Comparison of ENCODE assay signal across 7 cellular contexts in the genomic region with DNA sequence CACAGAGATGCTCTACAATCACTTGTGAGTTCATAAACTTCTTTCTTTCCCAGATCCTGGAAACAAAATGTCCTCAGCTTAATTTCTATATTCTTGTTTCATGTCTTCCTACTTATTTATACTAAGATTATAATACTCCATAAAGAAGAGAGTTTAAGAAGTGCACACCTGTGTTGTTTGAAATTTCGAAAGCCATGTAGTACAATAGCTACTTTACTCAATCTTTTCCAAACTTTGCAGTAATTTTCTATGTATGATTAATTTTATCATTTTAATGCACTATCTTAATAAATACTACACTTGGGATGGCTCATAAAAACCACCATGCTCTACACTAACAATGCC. TPM values are rescaled to one million over a fixed set of nuclear protein-coding genes. Genes with fewer than 3 reads are reported as not detected.
A peak's percentile ranks its signal among the peaks of the same experiment; 100 is the strongest.
DNase-seq lines count a peak whose midpoint lies in the region; ATAC-seq and TF ChIP-seq lines count a peak whose summit lies in the region.

No MANE protein-coding gene starts in this region.

- WGBS in esophagus muscularis mucosa, result 93% methylated on average over 1 of the region's 1 CpG

- ATAC-seq in GM19438 (IDR thresholded peaks at IDR 0.05; ENCODE audit: low read depth, unreplicated experiment), result peak; percentile 14
- peak; percentile 18; the same call in 1 of the 2 replicates for ATAC-seq in Panc1
- ATAC-seq in HG02981 (IDR thresholded peaks at IDR 0.05; ENCODE audit: unreplicated experiment), result no peak

- CTCF ChIA-PET in Panc1 (lab: Charles Lee), result interaction anchor here (0.9 kb wide), 1 partner anchor 9 kb away, joined by 3 read pairs; no protein-coding TSS in a partner anchor

- no peak for DNase-seq in Panc1 (ENCODE audit: low read depth, low spot score)
- DNase-seq in esophagus muscularis mucosa (ENCODE audit: extremely low spot score), result no peak
- no peak for DNase-seq in cerebellar cortex (ENCODE audit: low spot score)
- no peak for DNase-seq in nucleus accumbens (lab: John Stamatoyannopoulos, UW)

- H3K4me1 ChIP-seq in Panc1 (ENCODE audit: control insufficient read depth, insufficient read depth, low read length) (peaks cover 3% of the 10 kb centered on the region; the same call in 1 of the 2 replicates), esophagus muscularis mucosa (peaks cover 13 to 22% (median 14%) of the 10 kb centered on the region in 4 donors)

- H3K9me3 ChIP-seq in Panc1 (ENCODE audit: control insufficient read depth, insufficient read depth, low read depth, low read length) (no peaks in the 10 kb centered on the region), esophagus muscularis mucosa (no peaks in the 10 kb centered on the region)

- intact Hi-C loops in Panc1 (cut with micrococcal nuclease; ENCODE audit: unreplicated experiment), result no loop called here
- intact Hi-C loops in esophagus muscularis mucosa (cut with DNase I), result no loop called here

- in situ Hi-C loops in Panc1 (cut with HindIII; ENCODE audit: low pct_unique_long_range_greater_than_20kb, low sequenced_read_pairs), result no loop called here

- no peak for TF ChIP-seq EP300 in esophagus muscularis mucosa (IDR thresholded peaks at IDR 0.05)

- H3K27ac ChIP-seq in Panc1 (ENCODE audit: low read length) (no peak overlapping the region), esophagus muscularis mucosa (replicated peaks in 1 of 4) (peak overlapping the region in 1 of 4 donors; percentile 58), skin epidermis (no peak overlapping the region)

- TF ChIP-seq CTCF in Panc1 (IDR thresholded peaks at IDR 0.05) (peak; percentile 47), esophagus muscularis mucosa (IDR thresholded peaks at IDR 0.05) (no peak)

- H3K27me3 ChIP-seq in Panc1 (ENCODE audit: control insufficient read depth, insufficient read depth, low read length), result no peaks in the 10 kb centered on the region
- no peaks in the 10 kb centered on the region for H3K27me3 ChIP-seq in esophagus muscularis mucosa

- POLR2A ChIA-PET in Panc1 (lab: Charles Lee), result no interaction called here

- H3K36me3 ChIP-seq in Panc1 (ENCODE audit: control insufficient read depth, insufficient read depth, low read length), result no peaks in the 10 kb centered on the region; the same call in 1 of the 2 replicates
- H3K36me3 ChIP-seq in esophagus muscularis mucosa, result peaks cover 0 to 14% (median 7%) of the 10 kb centered on the region in 4 donors

- no TSS peak for BruUV-seq in Panc1 (replicated peaks; lab: Mats Ljungman, UMichigan)

- no peak for TF ChIP-seq POLR2A in esophagus muscularis mucosa (IDR thresholded peaks at IDR 0.05; ENCODE audit: low read depth)

- H3K4me3 ChIP-seq in Panc1 (ENCODE audit: low read depth in 2 of 2, low read length in 2 of 2) (peak overlapping the region; percentile 80 to 89), esophagus muscularis mucosa (peak overlapping the region; percentile 62 to 78 (median 73)), skin epidermis (peak overlapping the region in 5 of 7 experiments; percentile 44 to 83 (median 53))

RNA-seq across cellular contexts. Expression of gene TTC5, which starts 0.3 kb away (rescaled TPM):
- total RNA-seq in Panc1 (2021; ENCODE audit: unreplicated experiment), result 10.0 TPM
- polyA plus RNA-seq in Panc1 (2012; ENCODE audit: insufficient read length), result 8.3 TPM
- 1 to 10 TPM; 5.5 to 8.6 (median 6.5) TPM for total RNA-seq in esophagus muscularis mucosa

RNA-seq across cellular contexts. Expression of gene CCNB1IP1, which starts 27.0 kb away (rescaled TPM):
- total RNA-seq in Panc1 (2021; ENCODE audit: unreplicated experiment) (20.3 TPM), esophagus muscularis mucosa (10 to 100 TPM; 31.8 to 60.6 (median 42.0) TPM)
- polyA plus RNA-seq in Panc1 (2012; ENCODE audit: insufficient read length), result 15.8 TPM

RNA-seq across cellular contexts. Expression of gene PARP2, which starts 37.4 kb away (rescaled TPM):
- 26.6 TPM for total RNA-seq in Panc1 (2021; ENCODE audit: unreplicated experiment)
- 13.7 TPM for polyA plus RNA-seq in Panc1 (2012; ENCODE audit: insufficient read length)
- total RNA-seq in esophagus muscularis mucosa, result 10 to 100 TPM in 2 of 4 donors, 1 to 10 TPM in 2; 5.8 to 17.4 (median 8.9) TPM
